ENCODE assay signal across 8 cellular contexts in the genomic region with DNA sequence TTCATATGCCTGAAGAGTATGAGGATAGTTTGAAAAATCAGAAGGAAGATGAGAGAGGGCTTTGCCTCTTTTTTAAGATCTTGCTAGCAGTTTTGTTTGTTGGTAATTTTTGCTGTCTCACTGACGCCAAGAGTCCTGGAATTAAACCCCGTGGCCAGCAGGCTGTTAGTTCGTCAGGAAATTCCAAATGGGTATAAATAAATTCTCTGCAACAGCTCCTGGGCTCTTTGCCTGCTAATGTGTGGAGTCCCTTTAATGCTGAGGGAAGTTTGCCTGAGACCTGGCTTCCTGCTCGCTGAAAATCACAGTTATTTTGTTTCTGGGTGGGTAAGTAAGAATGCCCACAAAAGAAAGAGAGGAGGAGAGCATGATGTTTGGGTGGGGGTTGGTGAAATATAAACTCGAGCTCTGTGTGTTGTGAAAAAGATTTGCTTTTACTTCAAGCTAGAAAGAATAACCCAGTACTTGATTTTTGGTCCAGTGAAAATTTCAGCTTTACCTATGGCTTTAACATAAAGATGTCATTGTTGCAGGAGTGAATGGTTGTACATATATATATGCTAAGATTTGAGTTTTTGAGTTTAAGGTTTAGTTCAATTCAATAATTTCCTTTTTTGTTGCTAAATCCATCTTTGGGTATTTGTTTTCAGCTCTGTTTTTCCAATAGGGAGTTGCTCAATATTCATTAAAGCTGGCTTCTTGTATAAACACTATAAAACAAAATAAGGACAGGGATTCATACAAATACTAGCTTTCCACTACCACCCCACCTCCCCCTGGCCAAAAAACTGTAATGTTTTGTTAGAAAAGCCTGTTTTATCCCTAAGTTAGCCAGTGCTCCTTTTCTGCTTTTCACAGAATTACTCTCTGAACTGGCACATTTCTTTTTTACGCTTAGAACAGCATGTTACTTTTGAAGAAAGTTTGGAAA.
DNase-seq lines count a peak whose midpoint lies in the region; ATAC-seq and TF ChIP-seq lines count a peak whose summit lies in the region.

No MANE protein-coding gene starts in this region.

- peak overlapping the region in 9 of 11 experiments; percentile 2 to 50 (median 30); a peak in 11 of 22 replicates for H3K9ac ChIP-seq in BLaER1 treated with 17β-estradiol and CSF1 and Interleukin-3, amounts not matched to agents 10 nM and 100 nM

- peaks cover 46% of the 10 kb centered on the region for H3K4me1 Mint-ChIP-seq in progenitor cell of endocrine pancreas (ENCODE audit: low read depth)
- peaks cover 17% of the 10 kb centered on the region for H3K4me1 Mint-ChIP-seq in CD14-positive monocyte

- peak overlapping the region; percentile 47 to 78 (median 62) for H3K4me2 ChIP-seq in BLaER1 treated with 17β-estradiol and CSF1 and Interleukin-3, amounts not matched to agents 10 nM and 100 nM

- no peak for TF ChIP-seq CTCF in adrenal gland (IDR thresholded peaks at IDR 0.05)
- TF ChIP-seq CTCF in heart left ventricle (IDR thresholded peaks at IDR 0.05), result peak in 1 of 12 donors; percentile 11
- TF ChIP-seq CTCF in progenitor cell of endocrine pancreas (IDR thresholded peaks at IDR 0.05; ENCODE audit: unreplicated experiment), result no peak
- no peak for TF ChIP-seq CTCF in CD14-positive monocyte (IDR thresholded peaks at IDR 0.05)

- H3K27ac ChIP-seq in BLaER1 treated with 17β-estradiol and CSF1 and Interleukin-3, amounts not matched to agents 10 nM and 100 nM, result peak overlapping the region in 9 of 11 experiments; percentile 4 to 34 (median 11); a peak in 11 of 22 replicates
- H3K27ac ChIP-seq in adrenal gland, result peak overlapping the region; percentile 15 to 95 (median 85)
- peak overlapping the region; percentile 87 to 97 (median 92) for H3K27ac ChIP-seq in heart left ventricle

- H4K20me1 ChIP-seq in BLaER1 treated with 17β-estradiol and CSF1 and Interleukin-3, amounts not matched to agents 10 nM and 100 nM, result no peaks in the 10 kb centered on the region

- TF ChIP-seq POLR2A in adrenal gland (IDR thresholded peaks at IDR 0.05), result peak in 1 of 2 donors; percentile 31
- TF ChIP-seq POLR2A in heart left ventricle (IDR thresholded peaks at IDR 0.05), result peak; percentile 8 to 73

- H3K36me3 Mint-ChIP-seq in progenitor cell of endocrine pancreas (ENCODE audit: insufficient read depth), result peaks cover 2% of the 10 kb centered on the region
- no peaks in the 10 kb centered on the region for H3K36me3 Mint-ChIP-seq in CD14-positive monocyte

- H3K9me3 Mint-ChIP-seq in progenitor cell of endocrine pancreas (ENCODE audit: low read depth) (no peaks in the 10 kb centered on the region), CD14-positive monocyte (peaks cover 0 to 1% (median 0%) of the 10 kb centered on the region in 7 donors)

- H3K27me3 Mint-ChIP-seq in progenitor cell of endocrine pancreas, result no peaks in the 10 kb centered on the region
- H3K27me3 Mint-ChIP-seq in CD14-positive monocyte (ENCODE audit: low read depth in 3 of 3), result peaks cover 3 to 5% (median 3%) of the 10 kb centered on the region in 3 donors

- no peak overlapping the region for H3K4me3 ChIP-seq in BLaER1 treated with 17β-estradiol and CSF1 and Interleukin-3, amounts not matched to agents 10 nM and 100 nM
- H3K4me3 ChIP-seq in adrenal gland (peak overlapping the region in 1 of 4 donors; percentile 21), heart left ventricle (peak overlapping the region in 11 of 12 donors; percentile 18 to 59 (median 48))

- ATAC-seq in heart left ventricle, result peak; percentile 62 to 77 (median 67)
- ATAC-seq in GM18858 (IDR thresholded peaks at IDR 0.05; ENCODE audit: unreplicated experiment), result no peak
- no peak for ATAC-seq in GM21381 (IDR thresholded peaks at IDR 0.05; ENCODE audit: unreplicated experiment)

- H3K27me3 ChIP-seq in BLaER1 treated with 17β-estradiol and CSF1 and Interleukin-3, amounts not matched to agents 10 nM and 100 nM, result no peaks in the 10 kb centered on the region
- H3K27me3 ChIP-seq in adrenal gland (no peaks in the 10 kb centered on the region), heart left ventricle (no peaks in the 10 kb centered on the region)

- peak overlapping the region; percentile 80 for H3K27ac Mint-ChIP-seq in progenitor cell of endocrine pancreas
- no peak overlapping the region for H3K27ac Mint-ChIP-seq in CD14-positive monocyte

- peak overlapping the region; percentile 5 for H3K4me3 Mint-ChIP-seq in progenitor cell of endocrine pancreas (ENCODE audit: low read depth)
- H3K4me3 Mint-ChIP-seq in CD14-positive monocyte, result no peak overlapping the region

- no peaks in the 10 kb centered on the region for H3K9me3 ChIP-seq in BLaER1 treated with 17β-estradiol and CSF1 and Interleukin-3, amounts not matched to agents 10 nM and 100 nM (replicated peaks in 1 of 11)
- H3K9me3 ChIP-seq in adrenal gland (replicated peaks in 1 of 3) (no peaks in the 10 kb centered on the region), heart left ventricle (no peaks in the 10 kb centered on the region)

- intact Hi-C loops in adrenal gland (cut with DNase I) (no loop called here), heart left ventricle (cut with DNase I) (loop anchor here in 7 of 10 donors (2.0 to 10.0 kb wide), 6 partner anchors 36 to 79 kb away; no protein-coding TSS in a partner anchor), CD14-positive monocyte (cut with micrococcal nuclease) (no loop called here)

- WGBS in adrenal gland, 4 donors, result 22 to 34% (median 27%) methylated on average over 6 of the region's 6 CpGs
- WGBS in heart left ventricle, 4 donors, result 7 to 10% (median 10%) methylated on average over 6 of the region's 6 CpGs

- peaks cover 23 to 43% (median 27%) of the 10 kb centered on the region in 10 experiments for H3K4me1 ChIP-seq in BLaER1 treated with 17β-estradiol and CSF1 and Interleukin-3, amounts not matched to agents 10 nM and 100 nM
- H3K4me1 ChIP-seq in adrenal gland (replicated peaks in 1 of 2), result peaks cover 13 to 48% of the 10 kb centered on the region in 2 donors
- H3K4me1 ChIP-seq in heart left ventricle, result peaks cover 3 to 86% (median 62%) of the 10 kb centered on the region in 12 donors

- DNase-seq in adrenal gland (peak; percentile 36 to 77 (median 62)), heart left ventricle (peak in 4 of 5 donors; percentile 67 to 82 (median 78)), progenitor cell of endocrine pancreas (ENCODE audit: low spot score, unreplicated experiment) (no peak), CD14-positive monocyte (ENCODE audit: low spot score) (no peak)
- DNase-seq in stimulated activated CD4-positive, alpha-beta T cell treated with anti-CD3 and anti-CD28 coated beads, Interleukin-1b, Interleukin-23, amount 100 ng/mL, for 48 hours, result no peak

- no peaks in the 10 kb centered on the region for H3K36me3 ChIP-seq in BLaER1 treated with 17β-estradiol and CSF1 and Interleukin-3, amounts not matched to agents 10 nM and 100 nM
- H3K36me3 ChIP-seq in adrenal gland (replicated peaks in 1 of 2), result no peaks in the 10 kb centered on the region
- peaks cover 0 to 4% (median 0%) of the 10 kb centered on the region in 9 donors for H3K36me3 ChIP-seq in heart left ventricle

Comparison
In these comparisons a context has a peak if more than half of its experiments do, and no peak if none do; other contexts are left out.
1. H3K27ac ChIP-seq: peak in every context shown above with its lines; median percentile 92 in heart left ventricle; 85 in adrenal gland; 11 in BLaER1 treated with 17β-estradiol and CSF1 and Interleukin-3, amounts not matched to agents 10 nM and 100 nM.
2. H3K4me3 ChIP-seq: peak in heart left ventricle (11 of 12); none in BLaER1 treated with 17β-estradiol and CSF1 and Interleukin-3, amounts not matched to agents 10 nM and 100 nM (0 of 10).
3. DNase-seq: peak in adrenal gland (7 of 7) and heart left ventricle (4 of 5); none in progenitor cell of endocrine pancreas (single experiment), stimulated activated CD4-positive, alpha-beta T cell treated with anti-CD3 and anti-CD28 coated beads, Interleukin-1b, Interleukin-23, amount 100 ng/mL, for 48 hours (single experiment) and CD14-positive monocyte (single experiment).
4. ATAC-seq: peak in heart left ventricle (4 of 4); none in GM18858 (single experiment) and GM21381 (single experiment).
5. intact Hi-C loops: an anchor here in heart left ventricle (2.0 to 10.0 kb wide); none called in adrenal gland and CD14-positive monocyte.